In genomic region chr1:237012789-237013383, GRCh38 we compare ENCODE assay signal across 9 cellular contexts. TPM values are rescaled to one million over a fixed set of nuclear protein-coding genes. Genes with fewer than 3 reads are reported as not detected.
DNase-seq lines count a peak whose midpoint lies in the region; ATAC-seq and TF ChIP-seq lines count a peak whose summit lies in the region.
"Had no signal": no experiment of that assay in that cellular context is flagged by ENCODE, and none has a peak within 500 bp of the region (broad histone marks: within the 10 kb centered on the region; RNA-seq: fewer than 3 reads in every experiment).

No MANE protein-coding gene starts in this region.

- H3K27me3 ChIP-seq in lower lobe of right lung (ENCODE audit: low read depth): no peaks in the 10 kb centered on the region
- H3K27me3 ChIP-seq in CD8-positive, alpha-beta T cell (ENCODE audit: insufficient read depth, low read length): no peaks in the 10 kb centered on the region

- peak overlapping the region; percentile 63 for H3K27ac ChIP-seq in lower lobe of right lung
- H3K27ac ChIP-seq in CD8-positive, alpha-beta T cell (ENCODE audit: low read depth, low read length): no peak overlapping the region

- H3K9me3 Mint-ChIP-seq in CD8-positive, alpha-beta T cell: no peaks in the 10 kb centered on the region
- H3K9me3 Mint-ChIP-seq: brain had no signal

- peak; percentile 92 to 93 for ATAC-seq in lower lobe of right lung
- ATAC-seq in GM18868 (IDR thresholded peaks at IDR 0.05; ENCODE audit: unreplicated experiment): no peak
- no peak for ATAC-seq in HG02870 (IDR thresholded peaks at IDR 0.05; ENCODE audit: unreplicated experiment)
- ATAC-seq in CD8-positive, alpha-beta T cell: no peak

- H3K9me3 ChIP-seq in lower lobe of right lung: no peaks in the 10 kb centered on the region
- H3K9me3 ChIP-seq in CD8-positive, alpha-beta T cell (ENCODE audit: low read length): no peaks in the 10 kb centered on the region

- no peak overlapping the region for H3K27ac Mint-ChIP-seq in CD8-positive, alpha-beta T cell

- no peaks in the 10 kb centered on the region for H3K4me1 Mint-ChIP-seq in CD8-positive, alpha-beta T cell (ENCODE audit: low read depth)

- TF ChIP-seq CTCF in cardiac fibroblast (IDR thresholded peaks at IDR 0.05; ENCODE audit: low read depth, low read length) (no peak), lower lobe of right lung (IDR thresholded peaks at IDR 0.05) (no peak)
- no peak for TF ChIP-seq CTCF in CD8-positive, alpha-beta T cell (IDR thresholded peaks at IDR 0.05)

- intact Hi-C loops in lower lobe of right lung (cut with DNase I): no loop called here
- intact Hi-C loops in CD8-positive, alpha-beta T cell (cut with DNase I, micrococcal nuclease): no loop called here

- no peaks in the 10 kb centered on the region for H3K36me3 Mint-ChIP-seq in CD8-positive, alpha-beta T cell
- H3K36me3 Mint-ChIP-seq: brain had no signal

- H3K4me1 ChIP-seq in lower lobe of right lung: no peaks in the 10 kb centered on the region
- H3K4me1 ChIP-seq in CD8-positive, alpha-beta T cell (ENCODE audit: insufficient read depth, low read length): no peaks in the 10 kb centered on the region

- no peak overlapping the region for H3K4me3 Mint-ChIP-seq in CD8-positive, alpha-beta T cell
- H3K4me3 Mint-ChIP-seq: brain had no signal

- DNase-seq in COLO668 (lab: John Stamatoyannopoulos, UW; ENCODE audit: unreplicated experiment) (peak; percentile 54), NCI-H1092 (lab: John Stamatoyannopoulos, UW) (peak; percentile 43), cardiac fibroblast (ENCODE audit: low read depth in 2 of 2) (peak; percentile 15 to 60), lower lobe of right lung (peak; percentile 84)
- no peak for DNase-seq in CD8-positive, alpha-beta T cell
- DNase-seq in NK-92 treated with Interleukin-12 subunit alpha and Interleukin-12 subunit beta, amount 100 ng/mL, for 24 hours (lab: John Stamatoyannopoulos, UW): no peak

- no peaks in the 10 kb centered on the region for H3K36me3 ChIP-seq in lower lobe of right lung
- H3K36me3 ChIP-seq in CD8-positive, alpha-beta T cell (ENCODE audit: insufficient read depth, low read length): no peaks in the 10 kb centered on the region

- peaks cover 7% of the 10 kb centered on the region for H3K27me3 Mint-ChIP-seq in CD8-positive, alpha-beta T cell (ENCODE audit: low read depth)

- CTCF ChIA-PET in CD8-positive, alpha-beta T cell (lab: Charles Lee): no interaction called here

- POLR2A ChIA-PET in CD8-positive, alpha-beta T cell (lab: Charles Lee): no interaction called here

- no peak overlapping the region for H3K4me3 ChIP-seq in cardiac fibroblast (replicated peaks in 1 of 2; ENCODE audit: low read depth in 2 of 2, low read length in 2 of 2)
- H3K4me3 ChIP-seq in lower lobe of right lung: peak overlapping the region; percentile 22
- H3K4me3 ChIP-seq in CD8-positive, alpha-beta T cell (ENCODE audit: low read depth, low read length): no peak overlapping the region

RNA-seq across cellular contexts. Expression of gene MT1HL1, which starts 8.6 kb away (rescaled TPM):
- not detected for total RNA-seq in lower lobe of right lung
- not detected for total RNA-seq in CD8-positive, alpha-beta T cell

RNA-seq across cellular contexts. Expression of gene RYR2, which starts 29.1 kb away (rescaled TPM):
- total RNA-seq in lower lobe of right lung: 4.8 TPM
- total RNA-seq in CD8-positive, alpha-beta T cell: not detected

Comparison
In these comparisons a context has a peak if more than half of its experiments do, and no peak if none do; other contexts are left out.
1. DNase-seq: peak in COLO668 (single experiment), NCI-H1092 (single experiment), cardiac fibroblast (2 of 2) and lower lobe of right lung (single experiment); none in CD8-positive, alpha-beta T cell (0 of 7) and NK-92 treated with Interleukin-12 subunit alpha and Interleukin-12 subunit beta, amount 100 ng/mL, for 24 hours (single experiment).
2. ATAC-seq: peak in lower lobe of right lung (2 of 2); none in GM18868 (single experiment), HG02870 (single experiment) and CD8-positive, alpha-beta T cell (single experiment).